In genomic region chr11:34052036-34052607, GRCh38 we compare ENCODE assay signal across 1 cellular context.
TF ChIP-seq lines count a peak whose summit lies in the region.

No MANE protein-coding gene starts in this region.

TF ChIP-seq in HepG2, 621 proteins besides CTCF, POLR2A, EP300 and RAD21 (continued from another document and continues in another):
- no peak for TF ChIP-seq ZBTB25 (CRISPR knock-in tag; IDR thresholded peaks at IDR 0.05)
- TF ChIP-seq ZNF34 (CRISPR knock-in tag; IDR thresholded peaks at IDR 0.05; ENCODE audit: borderline replicate concordance) = no peak
- 0 out of 2 replicates have a peak, but pooled peaks have one; percentile 27 for TF ChIP-seq ETV5 (CRISPR knock-in tag; IDR thresholded peaks at IDR 0.05; ENCODE audit: borderline replicate concordance)
- no peak for TF ChIP-seq ZFY (CRISPR knock-in tag; IDR thresholded peaks at IDR 0.05)
- TF ChIP-seq POLR2G (IDR thresholded peaks at IDR 0.05; ENCODE audit: low read depth, low read length) = peak; percentile 57; the same call in 1 of the 2 replicates
- no peak; the same call in 1 of the 2 replicates for TF ChIP-seq UBTF (CRISPR knock-in tag; IDR thresholded peaks at IDR 0.05)
- TF ChIP-seq ZNF777 (CRISPR knock-in tag; IDR thresholded peaks at IDR 0.05) = peak; percentile 58
- no peak for TF ChIP-seq ZBTB4 (CRISPR knock-in tag; IDR thresholded peaks at IDR 0.05; ENCODE audit: borderline replicate concordance)
- TF ChIP-seq RBFOX2 (IDR thresholded peaks at IDR 0.05; ENCODE audit: low read depth, low read length) = peak; percentile 80
- peak; percentile 39; the same call in 1 of the 2 replicates for TF ChIP-seq CREB1 (IDR thresholded peaks at IDR 0.05)
- TF ChIP-seq CREB1 (CRISPR knock-in tag; IDR thresholded peaks at IDR 0.05) = no peak
- no peak; the same call in 1 of the 2 replicates for TF ChIP-seq TAF1 (CRISPR knock-in tag; IDR thresholded peaks at IDR 0.05)
- no peak for TF ChIP-seq ZBTB1 (CRISPR knock-in tag; IDR thresholded peaks at IDR 0.05; ENCODE audit: borderline replicate concordance)
- peak; percentile 47; the same call in 1 of the 2 replicates for TF ChIP-seq IRF2 (CRISPR knock-in tag; IDR thresholded peaks at IDR 0.05)
- TF ChIP-seq ZNF281 (CRISPR knock-in tag; IDR thresholded peaks at IDR 0.05; ENCODE audit: borderline replicate concordance) = peak; percentile 98
- no peak for TF ChIP-seq RBAK (CRISPR knock-in tag; IDR thresholded peaks at IDR 0.05)
- TF ChIP-seq AGO2 (optimal IDR thresholded peaks at IDR 0.05; ENCODE audit: low read depth, low read length) = peak; percentile 81
- no peak for TF ChIP-seq ZSCAN22 (CRISPR knock-in tag; IDR thresholded peaks at IDR 0.05)
- TF ChIP-seq SRY (CRISPR knock-in tag; IDR thresholded peaks at IDR 0.05) = no peak
- TF ChIP-seq MXD1 (CRISPR knock-in tag; IDR thresholded peaks at IDR 0.05) = 0 out of 2 replicates have a peak, but pooled peaks have one; percentile 68
- TF ChIP-seq XRCC5 (optimal IDR thresholded peaks at IDR 0.05; ENCODE audit: low read length) = peak; percentile 14
- no peak for TF ChIP-seq ISX (CRISPR knock-in tag; conservative IDR thresholded peaks at IDR 0.05)
- peak; percentile 21; the same call in 1 of the 2 replicates for TF ChIP-seq HCFC1 (IDR thresholded peaks at IDR 0.05; ENCODE audit: low read depth, low read length)
- TF ChIP-seq KDM2A (CRISPR knock-in tag; IDR thresholded peaks at IDR 0.05; ENCODE audit: borderline replicate concordance, low read depth) = peak; percentile 77
- no peak for TF ChIP-seq ZNF775 (CRISPR knock-in tag; IDR thresholded peaks at IDR 0.05; ENCODE audit: borderline replicate concordance)
- no peak for TF ChIP-seq FOXJ3 (CRISPR knock-in tag; IDR thresholded peaks at IDR 0.05; ENCODE audit: borderline replicate concordance)
- no peak for TF ChIP-seq SP140L (CRISPR knock-in tag; IDR thresholded peaks at IDR 0.05; ENCODE audit: borderline replicate concordance)
- TF ChIP-seq REST (IDR thresholded peaks at IDR 0.05; ENCODE audit: borderline replicate concordance in 1 of 2, low read depth in 1 of 2, low read length in 2 of 2) = no peak
- TF ChIP-seq ZNF768 (CRISPR knock-in tag; IDR thresholded peaks at IDR 0.05) = no peak; the same call in 1 of the 2 replicates
- TF ChIP-seq SKI (IDR thresholded peaks at IDR 0.05; ENCODE audit: partially characterized antibody) = no peak
- TF ChIP-seq ZNF850 (CRISPR knock-in tag; conservative IDR thresholded peaks at IDR 0.05) = no peak
- 0 out of 2 replicates have a peak, but pooled peaks have one; percentile 17 for TF ChIP-seq REPIN1 (CRISPR knock-in tag; IDR thresholded peaks at IDR 0.05; ENCODE audit: borderline replicate concordance, low read depth)
- peak; percentile 67 for TF ChIP-seq TFDP2 (CRISPR knock-in tag; IDR thresholded peaks at IDR 0.05)
- TF ChIP-seq ELF3 (CRISPR knock-in tag; IDR thresholded peaks at IDR 0.05) = 0 out of 2 replicates have a peak, but pooled peaks have one; percentile 44
- no peak for TF ChIP-seq NBN (conservative IDR thresholded peaks at IDR 0.05)
- no peak for TF ChIP-seq HOMEZ (CRISPR knock-in tag; IDR thresholded peaks at IDR 0.05; ENCODE audit: low read depth)
- no peak for TF ChIP-seq PREB (CRISPR knock-in tag; IDR thresholded peaks at IDR 0.05)
- no peak for TF ChIP-seq ZNF124 (CRISPR knock-in tag; IDR thresholded peaks at IDR 0.05)
- peak; percentile 89 for TF ChIP-seq KDM5A (IDR thresholded peaks at IDR 0.05; ENCODE audit: borderline replicate concordance, low read length)
- TF ChIP-seq ARNT2 (CRISPR knock-in tag; IDR thresholded peaks at IDR 0.05; ENCODE audit: low read depth) = 0 out of 2 replicates have a peak, but pooled peaks have one; percentile 62
- TF ChIP-seq DDIT3 (CRISPR knock-in tag; IDR thresholded peaks at IDR 0.05) = no peak
- TF ChIP-seq ZNF546 (CRISPR knock-in tag; conservative IDR thresholded peaks at IDR 0.05) = 0 out of 2 replicates have a peak, but pooled peaks have one; percentile 53
- TF ChIP-seq ZNF572 (CRISPR knock-in tag; IDR thresholded peaks at IDR 0.05) = no peak
- TF ChIP-seq MATR3 (CRISPR knock-in tag; IDR thresholded peaks at IDR 0.05) = no peak
